Comparison of ENCODE assay signal across 8 cellular contexts in genomic region chr10:72254891-72255568, GRCh38. TPM values are rescaled to one million over a fixed set of nuclear protein-coding genes. Genes with fewer than 3 reads are reported as not detected.
DNase-seq lines count a peak whose midpoint lies in the region; ATAC-seq and TF ChIP-seq lines count a peak whose summit lies in the region.

No MANE protein-coding gene starts in this region.

- no peaks in the 10 kb centered on the region for H3K27me3 ChIP-seq in foreskin keratinocyte

- peak overlapping the region; percentile 87 for H3K27ac Mint-ChIP-seq in activated naive CD4-positive, alpha-beta T cell treated with anti-CD3 and anti-CD28 coated beads, Interleukin-2, amount 10 ng/mL, durations not matched to agents 7 days and 5 days
- peak overlapping the region; percentile 83 to 96 for H3K27ac Mint-ChIP-seq in natural killer cell

- TF ChIP-seq CTCF in foreskin keratinocyte (conservative IDR thresholded peaks at IDR 0.05), result peak; percentile 59
- no peak for TF ChIP-seq CTCF in natural killer cell (IDR thresholded peaks at IDR 0.05)

- intact Hi-C loops in natural killer cell (cut with micrococcal nuclease), result no loop called here

- peaks cover 20% of the 10 kb centered on the region for H3K4me1 ChIP-seq in foreskin keratinocyte

- DNase-seq in stimulated activated CD4-positive, alpha-beta T cell treated with anti-CD3 and anti-CD28 coated beads, Interleukin-15, amount 100 ng/mL, for 24 hours, result peak; percentile 49
- DNase-seq in stimulated activated CD4-positive, alpha-beta T cell treated with anti-CD3 and anti-CD28 coated beads, Interleukin-12 subunit alpha, Interleukin-12 subunit beta, amount 100 ng/mL, for 4 hours, result no peak
- peak; percentile 66 for DNase-seq in NCI-H2227 (lab: John Stamatoyannopoulos, UW; ENCODE audit: unreplicated experiment)
- peak; percentile 71 for DNase-seq in activated naive CD4-positive, alpha-beta T cell treated with anti-CD3 and anti-CD28 coated beads, Interleukin-2, amount 10 ng/mL, durations not matched to agents 7 days and 5 days
- peak in 1 of 2 donors; percentile 60 for DNase-seq in foreskin keratinocyte
- DNase-seq in natural killer cell, result peak; percentile 36

- H3K36me3 Mint-ChIP-seq in activated naive CD4-positive, alpha-beta T cell treated with anti-CD3 and anti-CD28 coated beads, Interleukin-2, amount 10 ng/mL, durations not matched to agents 7 days and 5 days, result peaks cover 3% of the 10 kb centered on the region
- H3K36me3 Mint-ChIP-seq in natural killer cell, result no peaks in the 10 kb centered on the region

- H3K27me3 Mint-ChIP-seq in activated naive CD4-positive, alpha-beta T cell treated with anti-CD3 and anti-CD28 coated beads, Interleukin-2, amount 10 ng/mL, durations not matched to agents 7 days and 5 days, result no peaks in the 10 kb centered on the region
- H3K27me3 Mint-ChIP-seq in natural killer cell (ENCODE audit: low read depth in 2 of 2), result no peaks in the 10 kb centered on the region

- CTCF ChIA-PET in activated naive CD4-positive, alpha-beta T cell treated with anti-CD3 and anti-CD28 coated beads, Interleukin-2, amount 10 ng/mL, durations not matched to agents 7 days and 5 days (lab: Charles Lee), result interaction anchor here (0.9 to 2.1 kb wide), 6 partner anchors 17 to 87 kb away, joined by 3 to 11 read pairs (median 4); no protein-coding TSS in a partner anchor

- H3K4me1 Mint-ChIP-seq in activated naive CD4-positive, alpha-beta T cell treated with anti-CD3 and anti-CD28 coated beads, Interleukin-2, amount 10 ng/mL, durations not matched to agents 7 days and 5 days, result peaks cover 81% of the 10 kb centered on the region
- H3K4me1 Mint-ChIP-seq in natural killer cell, result peaks cover 58 to 79% of the 10 kb centered on the region in 2 donors

- peak overlapping the region; percentile 69 for H3K4me3 Mint-ChIP-seq in activated naive CD4-positive, alpha-beta T cell treated with anti-CD3 and anti-CD28 coated beads, Interleukin-2, amount 10 ng/mL, durations not matched to agents 7 days and 5 days
- peak overlapping the region; percentile 79 for H3K4me3 Mint-ChIP-seq in natural killer cell

- ATAC-seq in foreskin keratinocyte (peak; percentile 77), natural killer cell (peak; percentile 72 to 82 (median 73)), GM19395 (IDR thresholded peaks at IDR 0.05; ENCODE audit: unreplicated experiment) (no peak), GM19397 (IDR thresholded peaks at IDR 0.05; ENCODE audit: unreplicated experiment) (no peak)

- H3K9me3 Mint-ChIP-seq in activated naive CD4-positive, alpha-beta T cell treated with anti-CD3 and anti-CD28 coated beads, Interleukin-2, amount 10 ng/mL, durations not matched to agents 7 days and 5 days, result no peaks in the 10 kb centered on the region
- no peaks in the 10 kb centered on the region for H3K9me3 Mint-ChIP-seq in natural killer cell

- H3K27ac ChIP-seq in foreskin keratinocyte, result peak overlapping the region; percentile 66

RNA-seq across cellular contexts. Expression of gene DDIT4, which starts 18.7 kb away (rescaled TPM):
- total RNA-seq in foreskin keratinocyte (276 and 302 TPM in 2 replicates), natural killer cell (100 to 1,000 TPM; 174 to 232 (median 200) TPM)
- 260 and 285 TPM in 2 replicates for polyA plus RNA-seq in foreskin keratinocyte

RNA-seq across cellular contexts. Expression of gene ASCC1, which starts 39.0 kb away (rescaled TPM):
- total RNA-seq in foreskin keratinocyte (27.7 and 28.8 TPM in 2 replicates), natural killer cell (10 to 100 TPM; 26.0 to 35.2 (median 29.3) TPM)
- polyA plus RNA-seq in foreskin keratinocyte, result 15.8 and 18.8 TPM in 2 replicates

RNA-seq across cellular contexts. Expression of gene ANAPC16, which starts 39.2 kb away (rescaled TPM):
- total RNA-seq in foreskin keratinocyte, result 64.6 and 65.6 TPM in 2 replicates
- polyA plus RNA-seq in foreskin keratinocyte, result 80.3 and 85.6 TPM in 2 replicates
- 10 to 100 TPM; 70.9 to 77.0 (median 71.0) TPM for total RNA-seq in natural killer cell

Comparison
In these comparisons a context has a peak if more than half of its experiments do, and no peak if none do; other contexts are left out.
1. ATAC-seq: peak in foreskin keratinocyte (single experiment) and natural killer cell (3 of 3); none in GM19395 (single experiment) and GM19397 (single experiment).